In the genomic region with DNA sequence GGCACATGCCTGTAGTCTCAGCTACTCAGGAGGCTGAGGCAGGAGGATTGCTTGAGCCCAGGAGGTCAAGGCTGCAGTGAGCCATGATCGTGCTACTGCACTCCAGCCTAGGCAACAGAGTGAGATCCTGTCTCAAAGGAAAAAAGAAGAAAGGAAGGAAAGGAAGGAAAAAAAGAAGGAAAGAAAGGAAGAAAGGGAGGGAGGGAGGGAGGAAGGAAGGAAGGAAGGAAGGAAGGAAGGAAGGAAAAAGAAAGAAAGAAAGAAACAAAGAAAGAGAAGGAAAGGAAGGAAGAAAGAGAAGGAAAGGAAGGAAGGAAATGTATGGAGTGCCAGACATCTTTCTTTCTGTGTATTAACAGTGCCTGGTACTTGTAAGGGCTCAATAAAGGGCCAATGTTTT, we compare ENCODE assay signal across 9 cellular contexts. TPM values are rescaled to one million over a fixed set of nuclear protein-coding genes. Genes with fewer than 3 reads are reported as not detected.
DNase-seq lines count a peak whose midpoint lies in the region; ATAC-seq and TF ChIP-seq lines count a peak whose summit lies in the region.
"Not testable (repeated sequence)": the region's sequence is repeated elsewhere in the genome, so short reads cannot be mapped to it uniquely, and the experiment has no call there.
"Had no signal": no experiment of that assay in that cellular context is flagged by ENCODE, and none has a peak within 500 bp of the region (broad histone marks: within the 10 kb centered on the region; RNA-seq: fewer than 3 reads in every experiment).

No MANE protein-coding gene starts in this region.

- DNase-seq in T-helper 2 cell treated with Interferon-gamma antibody and Interleukin-4, amounts not matched to agents 5 μg/mL and 100 μg/mL, for 36 hours (ENCODE audit: low spot score); colonic mucosa: not testable (repeated sequence)

- peak overlapping the region; percentile 64 for H3K27ac Mint-ChIP-seq in T-helper 2 cell treated with Interferon-gamma antibody and Interleukin-4, amounts not matched to agents 5 μg/mL and 100 μg/mL, for 36 hours
- peak overlapping the region; percentile 46 for H3K27ac Mint-ChIP-seq in activated naive CD8-positive, alpha-beta T cell
- H3K27ac Mint-ChIP-seq in stimulated activated memory B cell treated with anti-CD40 and anti-IgM and Interleukin-4, amounts not matched to agents 10 μg/mL and 1 μg/mL and 100 μg/mL, for 72 hours: peak overlapping the region; percentile 43

- intact Hi-C loops in colonic mucosa (cut with DNase I): not testable (repeated sequence)

- H3K9me3 Mint-ChIP-seq in T-helper 2 cell treated with Interferon-gamma antibody and Interleukin-4, amounts not matched to agents 5 μg/mL and 100 μg/mL, for 36 hours; activated naive CD8-positive, alpha-beta T cell (ENCODE audit: low read depth); stimulated activated memory B cell treated with anti-CD40 and anti-IgM and Interleukin-4, amounts not matched to agents 10 μg/mL and 1 μg/mL and 100 μg/mL, for 72 hours: not testable (repeated sequence)

- TF ChIP-seq CTCF in HEK293 (tag by site-specific recombination; IDR thresholded peaks at IDR 0.05); colonic mucosa (IDR thresholded peaks at IDR 0.05): not testable (repeated sequence)

- H3K27ac ChIP-seq in BLaER1; HEK293 (ENCODE audit: extremely low read depth, low read depth, low read length): not testable (repeated sequence)
- H3K27ac ChIP-seq in colonic mucosa: peak overlapping the region; percentile 29

- POLR2A ChIA-PET in HEK293 (lab: Yijun Ruan, JAX): not testable (repeated sequence)

- peaks cover 74% of the 10 kb centered on the region for H3K4me1 ChIP-seq in BLaER1
- not testable (repeated sequence) for H3K4me1 ChIP-seq in HEK293 (ENCODE audit: control insufficient read depth, insufficient read depth, low read length); colonic mucosa

- peaks cover 70% of the 10 kb centered on the region for H3K27me3 Mint-ChIP-seq in T-helper 2 cell treated with Interferon-gamma antibody and Interleukin-4, amounts not matched to agents 5 μg/mL and 100 μg/mL, for 36 hours (ENCODE audit: low read depth)
- peaks cover 15% of the 10 kb centered on the region for H3K27me3 Mint-ChIP-seq in activated naive CD8-positive, alpha-beta T cell
- H3K27me3 Mint-ChIP-seq in stimulated activated memory B cell treated with anti-CD40 and anti-IgM and Interleukin-4, amounts not matched to agents 10 μg/mL and 1 μg/mL and 100 μg/mL, for 72 hours: peaks cover 26% of the 10 kb centered on the region

- not testable (repeated sequence) for H3K4me3 Mint-ChIP-seq in T-helper 2 cell treated with Interferon-gamma antibody and Interleukin-4, amounts not matched to agents 5 μg/mL and 100 μg/mL, for 36 hours; activated naive CD8-positive, alpha-beta T cell; stimulated activated memory B cell treated with anti-CD40 and anti-IgM and Interleukin-4, amounts not matched to agents 10 μg/mL and 1 μg/mL and 100 μg/mL, for 72 hours

- H3K4me3 ChIP-seq in BLaER1; HEK293 (ENCODE audit: low read depth, low read length); colonic mucosa: not testable (repeated sequence)

- H3K4me1 Mint-ChIP-seq in T-helper 2 cell treated with Interferon-gamma antibody and Interleukin-4, amounts not matched to agents 5 μg/mL and 100 μg/mL, for 36 hours (ENCODE audit: low read depth): not testable (repeated sequence)
- H3K4me1 Mint-ChIP-seq in activated naive CD8-positive, alpha-beta T cell (ENCODE audit: low read depth): peaks cover 14% of the 10 kb centered on the region
- H3K4me1 Mint-ChIP-seq in stimulated activated memory B cell treated with anti-CD40 and anti-IgM and Interleukin-4, amounts not matched to agents 10 μg/mL and 1 μg/mL and 100 μg/mL, for 72 hours: peaks cover 43% of the 10 kb centered on the region

- H3K36me3 Mint-ChIP-seq in T-helper 2 cell treated with Interferon-gamma antibody and Interleukin-4, amounts not matched to agents 5 μg/mL and 100 μg/mL, for 36 hours (ENCODE audit: low read depth); activated naive CD8-positive, alpha-beta T cell; stimulated activated memory B cell treated with anti-CD40 and anti-IgM and Interleukin-4, amounts not matched to agents 10 μg/mL and 1 μg/mL and 100 μg/mL, for 72 hours: not testable (repeated sequence)

- CTCF ChIA-PET in HEK293 (lab: Yijun Ruan, JAX): interaction anchor here (17.7 kb wide), 1 partner anchor 20 kb away, joined by 234 read pairs; no protein-coding TSS in a partner anchor

- H3K4me2 ChIP-seq in BLaER1: peak overlapping the region; percentile 21; the same call in 1 of the 2 replicates

- H3K9me3 ChIP-seq in BLaER1; HEK293 (ENCODE audit: control insufficient read depth, insufficient read depth, low read depth, low read length); colonic mucosa: not testable (repeated sequence)

- not testable (repeated sequence) for ATAC-seq in stimulated activated memory B cell treated with anti-CD40 and anti-IgM and Interleukin-4, amounts not matched to agents 10 μg/mL and 1 μg/mL and 100 μg/mL, for 72 hours

- H3K27me3 ChIP-seq in BLaER1, colonic mucosa: not testable (repeated sequence)

- H3K36me3 ChIP-seq in BLaER1; HEK293 (ENCODE audit: control insufficient read depth in 2 of 2, insufficient read depth in 1 of 2, low read length in 2 of 2); colonic mucosa: not testable (repeated sequence)

- not testable (repeated sequence) for H4K20me1 ChIP-seq in BLaER1

- H3K9ac ChIP-seq in BLaER1; colonic mucosa (ENCODE audit: low read depth in 2 of 2, low read length in 2 of 2): not testable (repeated sequence)

TF ChIP-seq in HEK293, 187 proteins besides CTCF, POLR2A, EP300 and RAD21:
- peak; percentile 78 for TF ChIP-seq ZNF366 (tag by site-specific recombination; conservative IDR thresholded peaks at IDR 0.05)

RNA-seq across cellular contexts. Expression of gene BNIP5, which starts 1.5 kb away (rescaled TPM):
- 1 to 10 TPM; 4.7 to 7.8 TPM for total RNA-seq in colonic mucosa
- total RNA-seq: A172; CD4-positive, alpha-beta T cell; CD8-positive, alpha-beta T cell had no signal

RNA-seq across cellular contexts. Expression of gene ETV7, which starts 49.2 kb away (rescaled TPM):
- total RNA-seq in colonic mucosa: 1 to 10 TPM; 2.9 to 4.5 TPM
- total RNA-seq: A172 had no signal
